In the genomic region with DNA sequence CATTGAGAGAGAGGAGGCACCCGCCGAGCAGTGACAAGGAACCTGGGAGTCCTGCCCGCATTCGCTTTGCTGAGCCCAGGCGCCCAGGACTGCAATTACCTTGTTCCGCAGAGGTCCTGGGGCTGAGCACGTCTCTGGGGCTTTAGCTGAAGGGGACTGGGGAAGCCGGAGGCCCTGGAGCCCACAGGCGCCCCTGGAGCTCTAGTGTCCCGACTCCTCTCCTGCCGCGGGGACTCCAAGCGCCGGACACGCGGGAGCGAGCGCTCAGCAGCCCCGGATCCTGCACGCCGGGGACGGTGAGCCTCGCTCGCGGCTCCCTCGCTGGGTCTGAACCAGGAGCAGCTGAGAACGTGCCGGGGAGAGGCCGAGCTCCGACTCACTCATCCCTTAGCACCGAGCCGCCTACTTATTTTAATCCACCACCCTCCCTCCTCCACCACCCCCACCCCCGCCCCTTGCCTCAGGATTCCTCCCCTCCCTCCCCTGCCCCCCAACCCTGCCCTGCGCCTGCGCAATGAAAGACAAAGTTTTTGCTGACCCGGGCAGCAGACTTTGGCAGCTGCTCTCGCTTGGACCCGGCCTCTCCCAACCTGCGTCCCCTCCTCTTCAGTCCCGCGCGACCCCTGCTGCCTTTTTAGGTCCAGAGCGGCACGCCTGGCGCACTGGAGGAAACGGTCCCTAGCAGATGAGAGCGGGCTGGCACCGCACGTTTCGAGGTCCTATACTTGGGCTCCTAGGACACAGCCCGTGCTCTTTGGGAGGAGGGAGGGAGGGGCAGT, we compare ENCODE assay signal across 1 cellular context.
TF ChIP-seq lines count a peak whose summit lies in the region.

A gene (minus strand): TSS at position 382 of the 779 bp plus-strand sequence. CDS start 4,818 bp downstream, outside the sequence.

TF ChIP-seq in HepG2, 621 proteins besides CTCF, POLR2A, EP300 and RAD21 (continued from another document and continues in another):
- TF ChIP-seq, protein P1, sequence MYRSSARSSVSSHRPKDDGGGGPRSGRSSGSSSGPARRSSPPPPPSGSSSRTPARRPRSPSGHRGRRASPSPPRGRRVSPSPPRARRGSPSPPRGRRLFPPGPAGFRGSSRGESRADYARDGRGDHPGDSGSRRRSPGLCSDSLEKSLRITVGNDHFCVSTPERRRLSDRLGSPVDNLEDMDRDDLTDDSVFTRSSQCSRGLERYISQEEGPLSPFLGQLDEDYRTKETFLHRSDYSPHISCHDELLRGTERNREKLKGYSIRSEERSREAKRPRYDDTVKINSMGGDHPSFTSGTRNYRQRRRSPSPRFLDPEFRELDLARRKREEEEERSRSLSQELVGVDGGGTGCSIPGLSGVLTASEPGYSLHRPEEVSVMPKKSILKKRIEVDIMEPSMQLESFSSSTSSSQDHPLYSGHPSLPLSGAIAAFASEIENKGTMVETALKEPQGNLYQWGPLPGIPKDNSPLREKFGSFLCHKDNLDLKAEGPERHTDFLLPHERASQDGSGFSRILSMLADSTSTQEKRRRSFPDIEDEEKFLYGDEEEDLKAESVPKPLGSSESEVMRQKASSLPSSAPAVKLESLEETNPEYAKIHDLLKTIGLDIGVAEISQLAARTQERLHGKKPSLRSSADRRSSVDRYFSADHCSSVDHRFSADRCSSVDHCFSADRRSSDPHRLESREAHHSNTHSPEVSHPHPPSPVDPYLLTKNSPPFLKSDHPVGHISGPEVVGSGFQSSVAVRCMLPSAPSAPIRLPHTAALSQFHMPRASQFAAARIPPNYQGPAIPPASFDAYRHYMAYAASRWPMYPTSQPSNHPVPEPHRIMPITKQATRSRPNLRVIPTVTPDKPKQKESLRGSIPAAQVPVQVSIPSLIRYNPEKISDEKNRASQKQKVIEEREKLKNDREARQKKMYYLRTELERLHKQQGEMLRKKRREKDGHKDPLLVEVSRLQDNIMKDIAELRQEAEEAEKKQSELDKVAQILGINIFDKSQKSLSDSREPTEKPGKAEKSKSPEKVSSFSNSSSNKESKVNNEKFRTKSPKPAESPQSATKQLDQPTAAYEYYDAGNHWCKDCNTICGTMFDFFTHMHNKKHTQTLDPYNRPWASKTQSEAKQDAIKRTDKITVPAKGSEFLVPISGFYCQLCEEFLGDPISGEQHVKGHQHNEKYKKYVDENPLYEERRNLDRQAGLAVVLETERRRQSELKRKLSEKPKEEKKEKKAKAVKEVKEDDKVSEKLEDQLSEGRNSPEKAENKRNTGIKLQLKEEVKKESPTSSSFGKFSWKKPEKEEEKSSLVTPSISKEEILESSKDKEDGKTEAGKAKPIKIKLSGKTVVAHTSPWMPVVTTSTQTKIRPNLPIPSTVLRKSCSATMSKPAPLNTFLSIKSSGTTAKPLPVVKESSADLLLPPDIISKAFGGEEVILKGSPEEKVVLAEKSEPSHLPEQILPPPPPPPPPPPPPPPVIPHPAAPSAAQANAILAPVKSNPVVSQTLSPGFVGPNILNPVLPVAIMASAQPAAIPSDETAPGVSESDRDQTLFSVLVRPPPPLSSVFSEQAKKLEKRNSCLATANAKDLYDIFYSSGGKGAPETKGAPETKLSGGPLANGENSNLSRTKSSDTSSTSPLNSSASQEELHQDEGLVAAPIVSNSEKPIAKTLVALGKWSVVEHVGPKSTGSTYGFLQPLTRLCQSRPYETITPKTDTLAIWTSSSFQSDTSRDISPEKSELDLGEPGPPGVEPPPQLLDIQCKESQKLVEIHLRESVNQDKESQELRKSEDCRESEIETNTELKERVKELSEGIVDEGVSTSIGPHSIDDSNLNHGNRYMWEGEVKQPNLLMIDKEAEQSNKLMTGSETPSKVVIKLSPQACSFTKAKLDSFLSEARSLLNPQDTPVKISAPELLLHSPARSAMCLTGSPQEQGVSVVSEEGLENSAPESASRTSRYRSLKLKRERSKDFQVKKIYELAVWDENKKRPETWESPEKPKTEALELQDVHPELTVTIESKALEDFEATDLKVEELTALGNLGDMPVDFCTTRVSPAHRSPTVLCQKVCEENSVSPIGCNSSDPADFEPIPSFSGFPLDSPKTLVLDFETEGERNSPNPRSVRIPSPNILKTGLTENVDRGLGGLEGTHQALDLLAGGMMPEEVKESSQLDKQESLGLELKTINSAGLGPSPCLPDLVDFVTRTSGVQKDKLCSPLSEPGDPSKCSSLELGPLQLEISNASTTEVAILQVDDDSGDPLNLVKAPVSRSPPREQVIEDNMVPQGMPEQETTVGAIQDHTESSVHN (CRISPR knock-in tag; IDR thresholded peaks at IDR 0.05): 0 out of 2 replicates have a peak, but pooled peaks have one; percentile 30
- no peak for TF ChIP-seq EED (CRISPR knock-in tag; IDR thresholded peaks at IDR 0.05)
- no peak for TF ChIP-seq FOXA3 (CRISPR knock-in tag; IDR thresholded peaks at IDR 0.05)
- no peak for TF ChIP-seq ATM (IDR thresholded peaks at IDR 0.05; ENCODE audit: borderline replicate concordance)
- TF ChIP-seq PRMT3 (CRISPR knock-in tag; IDR thresholded peaks at IDR 0.05; ENCODE audit: borderline replicate concordance, low read depth): peak; percentile 35; the same call in 1 of the 2 replicates
- TF ChIP-seq ISX (CRISPR knock-in tag; conservative IDR thresholded peaks at IDR 0.05): no peak
- TF ChIP-seq, protein P2, sequence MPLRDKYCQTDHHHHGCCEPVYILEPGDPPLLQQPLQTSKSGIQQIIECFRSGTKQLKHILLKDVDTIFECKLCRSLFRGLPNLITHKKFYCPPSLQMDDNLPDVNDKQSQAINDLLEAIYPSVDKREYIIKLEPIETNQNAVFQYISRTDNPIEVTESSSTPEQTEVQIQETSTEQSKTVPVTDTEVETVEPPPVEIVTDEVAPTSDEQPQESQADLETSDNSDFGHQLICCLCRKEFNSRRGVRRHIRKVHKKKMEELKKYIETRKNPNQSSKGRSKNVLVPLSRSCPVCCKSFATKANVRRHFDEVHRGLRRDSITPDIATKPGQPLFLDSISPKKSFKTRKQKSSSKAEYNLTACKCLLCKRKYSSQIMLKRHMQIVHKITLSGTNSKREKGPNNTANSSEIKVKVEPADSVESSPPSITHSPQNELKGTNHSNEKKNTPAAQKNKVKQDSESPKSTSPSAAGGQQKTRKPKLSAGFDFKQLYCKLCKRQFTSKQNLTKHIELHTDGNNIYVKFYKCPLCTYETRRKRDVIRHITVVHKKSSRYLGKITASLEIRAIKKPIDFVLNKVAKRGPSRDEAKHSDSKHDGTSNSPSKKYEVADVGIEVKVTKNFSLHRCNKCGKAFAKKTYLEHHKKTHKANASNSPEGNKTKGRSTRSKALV (CRISPR knock-in tag; IDR thresholded peaks at IDR 0.05): peak; percentile 68
- TF ChIP-seq, protein P3, sequence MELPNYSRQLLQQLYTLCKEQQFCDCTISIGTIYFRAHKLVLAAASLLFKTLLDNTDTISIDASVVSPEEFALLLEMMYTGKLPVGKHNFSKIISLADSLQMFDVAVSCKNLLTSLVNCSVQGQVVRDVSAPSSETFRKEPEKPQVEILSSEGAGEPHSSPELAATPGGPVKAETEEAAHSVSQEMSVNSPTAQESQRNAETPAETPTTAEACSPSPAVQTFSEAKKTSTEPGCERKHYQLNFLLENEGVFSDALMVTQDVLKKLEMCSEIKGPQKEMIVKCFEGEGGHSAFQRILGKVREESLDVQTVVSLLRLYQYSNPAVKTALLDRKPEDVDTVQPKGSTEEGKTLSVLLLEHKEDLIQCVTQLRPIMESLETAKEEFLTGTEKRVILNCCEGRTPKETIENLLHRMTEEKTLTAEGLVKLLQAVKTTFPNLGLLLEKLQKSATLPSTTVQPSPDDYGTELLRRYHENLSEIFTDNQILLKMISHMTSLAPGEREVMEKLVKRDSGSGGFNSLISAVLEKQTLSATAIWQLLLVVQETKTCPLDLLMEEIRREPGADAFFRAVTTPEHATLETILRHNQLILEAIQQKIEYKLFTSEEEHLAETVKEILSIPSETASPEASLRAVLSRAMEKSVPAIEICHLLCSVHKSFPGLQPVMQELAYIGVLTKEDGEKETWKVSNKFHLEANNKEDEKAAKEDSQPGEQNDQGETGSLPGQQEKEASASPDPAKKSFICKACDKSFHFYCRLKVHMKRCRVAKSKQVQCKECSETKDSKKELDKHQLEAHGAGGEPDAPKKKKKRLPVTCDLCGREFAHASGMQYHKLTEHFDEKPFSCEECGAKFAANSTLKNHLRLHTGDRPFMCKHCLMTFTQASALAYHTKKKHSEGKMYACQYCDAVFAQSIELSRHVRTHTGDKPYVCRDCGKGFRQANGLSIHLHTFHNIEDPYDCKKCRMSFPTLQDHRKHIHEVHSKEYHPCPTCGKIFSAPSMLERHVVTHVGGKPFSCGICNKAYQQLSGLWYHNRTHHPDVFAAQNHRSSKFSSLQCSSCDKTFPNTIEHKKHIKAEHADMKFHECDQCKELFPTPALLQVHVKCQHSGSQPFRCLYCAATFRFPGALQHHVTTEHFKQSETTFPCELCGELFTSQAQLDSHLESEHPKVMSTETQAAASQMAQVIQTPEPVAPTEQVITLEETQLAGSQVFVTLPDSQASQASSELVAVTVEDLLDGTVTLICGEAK (IDR thresholded peaks at IDR 0.05): no peak
- TF ChIP-seq, protein P3 (CRISPR knock-in tag; IDR thresholded peaks at IDR 0.05): peak; percentile 15; the same call in 1 of the 2 replicates
- TF ChIP-seq, protein P4, sequence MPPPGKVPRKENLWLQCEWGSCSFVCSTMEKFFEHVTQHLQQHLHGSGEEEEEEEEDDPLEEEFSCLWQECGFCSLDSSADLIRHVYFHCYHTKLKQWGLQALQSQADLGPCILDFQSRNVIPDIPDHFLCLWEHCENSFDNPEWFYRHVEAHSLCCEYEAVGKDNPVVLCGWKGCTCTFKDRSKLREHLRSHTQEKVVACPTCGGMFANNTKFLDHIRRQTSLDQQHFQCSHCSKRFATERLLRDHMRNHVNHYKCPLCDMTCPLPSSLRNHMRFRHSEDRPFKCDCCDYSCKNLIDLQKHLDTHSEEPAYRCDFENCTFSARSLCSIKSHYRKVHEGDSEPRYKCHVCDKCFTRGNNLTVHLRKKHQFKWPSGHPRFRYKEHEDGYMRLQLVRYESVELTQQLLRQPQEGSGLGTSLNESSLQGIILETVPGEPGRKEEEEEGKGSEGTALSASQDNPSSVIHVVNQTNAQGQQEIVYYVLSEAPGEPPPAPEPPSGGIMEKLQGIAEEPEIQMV (CRISPR knock-in tag; IDR thresholded peaks at IDR 0.05; ENCODE audit: low read depth): peak; percentile 45; the same call in 1 of the 2 replicates
- TF ChIP-seq ZNF331 (CRISPR knock-in tag; IDR thresholded peaks at IDR 0.05): peak; percentile 65; the same call in 1 of the 2 replicates
- TF ChIP-seq, protein P5, sequence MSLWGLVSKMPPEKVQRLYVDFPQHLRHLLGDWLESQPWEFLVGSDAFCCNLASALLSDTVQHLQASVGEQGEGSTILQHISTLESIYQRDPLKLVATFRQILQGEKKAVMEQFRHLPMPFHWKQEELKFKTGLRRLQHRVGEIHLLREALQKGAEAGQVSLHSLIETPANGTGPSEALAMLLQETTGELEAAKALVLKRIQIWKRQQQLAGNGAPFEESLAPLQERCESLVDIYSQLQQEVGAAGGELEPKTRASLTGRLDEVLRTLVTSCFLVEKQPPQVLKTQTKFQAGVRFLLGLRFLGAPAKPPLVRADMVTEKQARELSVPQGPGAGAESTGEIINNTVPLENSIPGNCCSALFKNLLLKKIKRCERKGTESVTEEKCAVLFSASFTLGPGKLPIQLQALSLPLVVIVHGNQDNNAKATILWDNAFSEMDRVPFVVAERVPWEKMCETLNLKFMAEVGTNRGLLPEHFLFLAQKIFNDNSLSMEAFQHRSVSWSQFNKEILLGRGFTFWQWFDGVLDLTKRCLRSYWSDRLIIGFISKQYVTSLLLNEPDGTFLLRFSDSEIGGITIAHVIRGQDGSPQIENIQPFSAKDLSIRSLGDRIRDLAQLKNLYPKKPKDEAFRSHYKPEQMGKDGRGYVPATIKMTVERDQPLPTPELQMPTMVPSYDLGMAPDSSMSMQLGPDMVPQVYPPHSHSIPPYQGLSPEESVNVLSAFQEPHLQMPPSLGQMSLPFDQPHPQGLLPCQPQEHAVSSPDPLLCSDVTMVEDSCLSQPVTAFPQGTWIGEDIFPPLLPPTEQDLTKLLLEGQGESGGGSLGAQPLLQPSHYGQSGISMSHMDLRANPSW (CRISPR knock-in tag; IDR thresholded peaks at IDR 0.05; ENCODE audit: borderline replicate concordance): no peak
- TF ChIP-seq GPN1 (CRISPR knock-in tag; IDR thresholded peaks at IDR 0.05; ENCODE audit: borderline replicate concordance): no peak
- peak; percentile 18; the same call in 1 of the 2 replicates for TF ChIP-seq RXRA (CRISPR knock-in tag; IDR thresholded peaks at IDR 0.05)
- TF ChIP-seq ZNF354B (CRISPR knock-in tag; IDR thresholded peaks at IDR 0.05): no peak
- no peak for TF ChIP-seq ZNF530 (CRISPR knock-in tag; IDR thresholded peaks at IDR 0.05; ENCODE audit: low read depth)
- TF ChIP-seq, protein P6, sequence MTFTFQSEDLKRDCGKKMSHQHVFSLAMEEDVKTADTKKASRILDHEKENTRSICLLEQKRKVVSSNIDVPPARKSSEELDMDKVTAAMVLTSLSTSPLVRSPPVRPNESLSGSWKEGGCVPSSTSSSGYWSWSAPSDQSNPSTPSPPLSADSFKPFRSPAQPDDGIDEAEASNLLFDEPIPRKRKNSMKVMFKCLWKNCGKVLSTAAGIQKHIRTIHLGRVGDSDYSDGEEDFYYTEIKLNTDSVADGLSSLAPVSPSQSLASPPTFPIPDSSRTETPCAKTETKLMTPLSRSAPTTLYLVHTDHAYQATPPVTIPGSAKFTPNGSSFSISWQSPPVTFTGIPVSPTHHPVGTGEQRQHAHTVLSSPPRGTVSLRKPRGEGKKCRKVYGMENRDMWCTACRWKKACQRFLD (CRISPR knock-in tag; IDR thresholded peaks at IDR 0.05; ENCODE audit: borderline replicate concordance): no peak
